24 cellular contexts compared by ENCODE assay signal in the genomic region with DNA sequence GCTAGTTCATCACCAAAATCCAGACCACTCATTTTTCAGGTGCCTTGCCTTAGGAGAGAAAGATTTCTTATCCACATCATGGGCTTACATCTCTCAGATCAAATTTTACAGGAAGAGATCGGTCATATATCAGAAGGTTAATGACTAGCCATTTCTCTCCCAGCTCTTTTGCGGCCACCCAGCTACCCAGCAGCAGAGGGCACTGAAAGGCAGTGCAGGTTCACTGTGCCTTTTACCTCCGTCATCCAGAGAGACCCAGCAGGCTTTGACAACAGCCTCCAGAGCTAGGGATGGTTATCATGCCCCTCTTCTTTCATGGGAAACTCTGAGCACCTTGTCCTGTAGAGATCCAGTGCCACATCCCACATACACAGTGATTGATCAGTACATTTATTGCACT.
"Had no signal": no experiment of that assay in that cellular context is flagged by ENCODE, and none has a peak within 500 bp of the region (broad histone marks: within the 10 kb centered on the region; RNA-seq: fewer than 3 reads in every experiment).

No MANE protein-coding gene starts in this region.

- H3K36me3 ChIP-seq: heart right ventricle, lower lobe of right lung, right lobe of liver, tibial artery had no signal

- H3K4me3 ChIP-seq: heart right ventricle, lower lobe of right lung, right lobe of liver, skin epidermis, tibial artery had no signal

- H3K4me1 ChIP-seq: heart right ventricle, lower lobe of right lung, right lobe of liver, tibial artery had no signal

- H3K27ac Mint-ChIP-seq: activated CD4-positive, alpha-beta T cell treated with anti-CD3 and anti-CD28 coated beads for 36 hours; activated naive CD8-positive, alpha-beta T cell treated with anti-CD3 and anti-CD28 coated beads, Interleukin-2, amount 10 ng/mL, durations not matched to agents 7 days and 5 days; naive B cell; stimulated activated naive CD8-positive, alpha-beta T cell treated with anti-CD3 and anti-CD28 coated beads, Interleukin-15, Interleukin-2, amounts not matched to agents 100 ng/mL and 50 ng/mL, for 24 hours; T-helper 2 cell treated with Interferon-gamma antibody and Interleukin-4, amounts not matched to agents 5 μg/mL and 100 μg/mL, for 36 hours; WTC11 had no signal

- H3K4me1 Mint-ChIP-seq: activated CD4-positive, alpha-beta T cell treated with anti-CD3 and anti-CD28 coated beads for 36 hours; activated naive CD8-positive, alpha-beta T cell treated with anti-CD3 and anti-CD28 coated beads, Interleukin-2, amount 10 ng/mL, durations not matched to agents 7 days and 5 days; naive B cell; WTC11 had no signal

- H3K27ac ChIP-seq: heart right ventricle, lower lobe of right lung, right lobe of liver, skin epidermis, tibial artery had no signal

- H3K27me3 ChIP-seq: heart right ventricle, right lobe of liver, tibial artery had no signal

- DNase-seq: activated CD4-positive, alpha-beta T cell treated with anti-CD3 and anti-CD28 coated beads for 36 hours; activated CD4-positive, alpha-beta T cell treated with anti-CD3 and anti-CD28 coated beads, Interleukin-2, amount 50 U/mL, for 4 hours; activated naive CD4-positive, alpha-beta T cell treated with Interleukin-2 at 50 U/mL for 16 hours; activated naive CD8-positive, alpha-beta T cell treated with anti-CD3 and anti-CD28 coated beads, Interleukin-2, amount 10 ng/mL, durations not matched to agents 7 days and 5 days; activated T-cell treated with anti-CD3 and anti-CD28 coated beads, Interleukin-2, amount 50 U/mL, for 48 hours; amniotic stem cell; cerebellar nuclear complex; cortex of kidney; erythroblast; foreskin fibroblast; heart right ventricle; left colon; lower lobe of right lung; naive B cell; occipital lobe; posterior cingulate gyrus; right lobe of liver; stimulated activated CD4-positive, alpha-beta T cell treated with anti-CD3 and anti-CD28 coated beads, Interleukin-1b, Interleukin-23, amount 100 ng/mL, for 48 hours; substantia nigra; tibial artery had no signal

- H3K4me3 Mint-ChIP-seq: activated CD4-positive, alpha-beta T cell treated with anti-CD3 and anti-CD28 coated beads for 36 hours; activated naive CD8-positive, alpha-beta T cell treated with anti-CD3 and anti-CD28 coated beads, Interleukin-2, amount 10 ng/mL, durations not matched to agents 7 days and 5 days; naive B cell; stimulated activated naive CD8-positive, alpha-beta T cell treated with anti-CD3 and anti-CD28 coated beads, Interleukin-15, Interleukin-2, amounts not matched to agents 100 ng/mL and 50 ng/mL, for 24 hours; T-helper 2 cell treated with Interferon-gamma antibody and Interleukin-4, amounts not matched to agents 5 μg/mL and 100 μg/mL, for 36 hours; WTC11 had no signal

- H3K36me3 Mint-ChIP-seq: activated naive CD8-positive, alpha-beta T cell treated with anti-CD3 and anti-CD28 coated beads, Interleukin-2, amount 10 ng/mL, durations not matched to agents 7 days and 5 days; naive B cell; WTC11 had no signal

- H3K9me3 Mint-ChIP-seq: activated naive CD8-positive, alpha-beta T cell treated with anti-CD3 and anti-CD28 coated beads, Interleukin-2, amount 10 ng/mL, durations not matched to agents 7 days and 5 days; naive B cell; stimulated activated naive CD8-positive, alpha-beta T cell treated with anti-CD3 and anti-CD28 coated beads, Interleukin-15, Interleukin-2, amounts not matched to agents 100 ng/mL and 50 ng/mL, for 24 hours; T-helper 2 cell treated with Interferon-gamma antibody and Interleukin-4, amounts not matched to agents 5 μg/mL and 100 μg/mL, for 36 hours; WTC11 had no signal

- H3K27me3 Mint-ChIP-seq: activated CD4-positive, alpha-beta T cell treated with anti-CD3 and anti-CD28 coated beads for 36 hours; activated naive CD8-positive, alpha-beta T cell treated with anti-CD3 and anti-CD28 coated beads, Interleukin-2, amount 10 ng/mL, durations not matched to agents 7 days and 5 days; naive B cell; stimulated activated naive CD8-positive, alpha-beta T cell treated with anti-CD3 and anti-CD28 coated beads, Interleukin-15, Interleukin-2, amounts not matched to agents 100 ng/mL and 50 ng/mL, for 24 hours had no signal

- H3K9me3 ChIP-seq: heart right ventricle, lower lobe of right lung, right lobe of liver, tibial artery had no signal
